12 cellular contexts compared by ENCODE assay signal in genomic region chr2:1594281-1595171, GRCh38.
DNase-seq lines count a peak whose midpoint lies in the region; ATAC-seq and TF ChIP-seq lines count a peak whose summit lies in the region.
"Had no signal": no experiment of that assay in that cellular context is flagged by ENCODE, and none has a peak within 500 bp of the region (broad histone marks: within the 10 kb centered on the region; RNA-seq: fewer than 3 reads in every experiment).

No MANE protein-coding gene starts in this region.

- H3K27ac Mint-ChIP-seq in T-helper 2 cell treated with Interferon-gamma antibody and Interleukin-4, amounts not matched to agents 5 μg/mL and 100 μg/mL, for 36 hours: peak overlapping the region; percentile 69

- WGBS in mammary epithelial cell (ENCODE audit: low coverage, missing lambda C conversion rate): 82% methylated on average over 23 of the region's 30 CpGs

- no peaks in the 10 kb centered on the region for H3K9me3 Mint-ChIP-seq in T-helper 2 cell treated with Interferon-gamma antibody and Interleukin-4, amounts not matched to agents 5 μg/mL and 100 μg/mL, for 36 hours
- H3K9me3 Mint-ChIP-seq: neural crest cell had no signal

- POLR2A ChIA-PET in Panc1 (lab: Charles Lee): no interaction called here

- dilution Hi-C loops in mammary epithelial cell (cut with HindIII; ENCODE audit: low sequenced_read_pairs): loop anchor here (5.0 kb wide), 1 partner anchor 38 kb away; no protein-coding TSS in a partner anchor

- no peak for DNase-seq in T-helper 2 cell treated with Interferon-gamma antibody and Interleukin-4, amounts not matched to agents 5 μg/mL and 100 μg/mL, for 36 hours (ENCODE audit: low spot score)
- DNase-seq in T-helper 2 cell (no peak), Panc1 (ENCODE audit: low read depth, low spot score) (no peak), left ventricle myocardium inferior (no peak), T-helper 9 cell (no peak), mammary epithelial cell (no peak)
- DNase-seq in stimulated activated CD4-positive, alpha-beta T cell treated with anti-CD3 and anti-CD28 coated beads, Interleukin-15, amount 100 ng/mL, for 24 hours: no peak
- DNase-seq: Kasumi-1; stimulated activated CD8-positive, alpha-beta memory T cell treated with anti-CD3 and anti-CD28 coated beads, Interleukin-4, amount 100 ng/mL, for 48 hours had no signal

- TF ChIP-seq CTCF in Panc1 (IDR thresholded peaks at IDR 0.05): no peak
- no peak for TF ChIP-seq CTCF in left ventricle myocardium inferior (IDR thresholded peaks at IDR 0.05; ENCODE audit: borderline replicate concordance)
- no peak for TF ChIP-seq CTCF in mammary epithelial cell (conservative IDR thresholded peaks at IDR 0.05 in 1 of 2, IDR thresholded peaks at IDR 0.05 in 1 of 2; ENCODE audit: extremely low read depth in 1 of 2, insufficient read depth in 1 of 2, low read depth in 1 of 2, low read length in 2 of 2)

- H3K79me2 ChIP-seq in mammary epithelial cell (ENCODE audit: insufficient read depth, low read length): no peaks in the 10 kb centered on the region

- peak; percentile 54 for ATAC-seq in Panc1

- BruUV-seq in Panc1 (replicated peaks; lab: Mats Ljungman, UMichigan) (no TSS peak), mammary epithelial cell (replicated peaks; lab: Mats Ljungman, UMichigan) (no TSS peak)

- peak overlapping the region; percentile 49 for H3K4me2 ChIP-seq in skeletal muscle satellite cell (ENCODE audit: low read length)
- no peak overlapping the region for H3K4me2 ChIP-seq in mammary epithelial cell (ENCODE audit: insufficient read depth, low read depth, low read length)
- H3K4me2 ChIP-seq: A549 had no signal

- H3K9me3 ChIP-seq in Panc1 (ENCODE audit: control insufficient read depth, insufficient read depth, low read depth, low read length) (no peaks in the 10 kb centered on the region), left ventricle myocardium inferior (replicated peaks) (peaks cover 4% of the 10 kb centered on the region), skeletal muscle satellite cell (replicated peaks; ENCODE audit: low read length) (no peaks in the 10 kb centered on the region), mammary epithelial cell (replicated peaks; ENCODE audit: insufficient read depth, low read length) (peaks cover 4% of the 10 kb centered on the region)

- in situ Hi-C loops in Panc1 (cut with HindIII; ENCODE audit: low pct_unique_long_range_greater_than_20kb, low sequenced_read_pairs): no loop called here
- in situ Hi-C loops in mammary epithelial cell (cut with MboI; ENCODE audit: low sequenced_read_pairs in 2 of 2): loop anchor here in 1 of 2 donors (10.0 kb wide), 1 partner anchor 150 kb away; the partner anchor contains the start of gene PXDN

- no peaks in the 10 kb centered on the region for H3K27me3 Mint-ChIP-seq in T-helper 2 cell treated with Interferon-gamma antibody and Interleukin-4, amounts not matched to agents 5 μg/mL and 100 μg/mL, for 36 hours (ENCODE audit: low read depth)

- H3K4me1 Mint-ChIP-seq in T-helper 2 cell treated with Interferon-gamma antibody and Interleukin-4, amounts not matched to agents 5 μg/mL and 100 μg/mL, for 36 hours (ENCODE audit: low read depth): no peaks in the 10 kb centered on the region

- CTCF ChIA-PET in Panc1 (lab: Charles Lee): interaction anchor here (0.8 kb wide), 1 partner anchor 43 kb away, joined by 4 read pairs; no protein-coding TSS in a partner anchor
- CTCF ChIA-PET in mammary epithelial cell (lab: Charles Lee; ENCODE audit: low non-redundant PET): interaction anchor here (0.7 kb wide), 1 partner anchor 1358 kb away, joined by 4 read pairs; no protein-coding TSS in a partner anchor

- H3K36me3 ChIP-seq in Panc1 (ENCODE audit: control insufficient read depth, insufficient read depth, low read length) (no peaks in the 10 kb centered on the region), left ventricle myocardium inferior (no peaks in the 10 kb centered on the region), skeletal muscle satellite cell (ENCODE audit: insufficient read depth, low read length) (no peaks in the 10 kb centered on the region), mammary epithelial cell (ENCODE audit: insufficient read depth, low read length) (no peaks in the 10 kb centered on the region)

- intact Hi-C loops in Panc1 (cut with micrococcal nuclease; ENCODE audit: unreplicated experiment): no loop called here
- intact Hi-C loops in left ventricle myocardium inferior (cut with micrococcal nuclease): loop anchor here (10.0 kb wide), 1 partner anchor 60 kb away; no protein-coding TSS in a partner anchor
- intact Hi-C loops in mammary epithelial cell (cut with micrococcal nuclease): loop anchor here (5.0 kb wide), 2 partner anchors 63 to 173 kb away; no protein-coding TSS in a partner anchor

- H3K9ac ChIP-seq in skeletal muscle satellite cell (ENCODE audit: low read depth, low read length) (no peak overlapping the region), mammary epithelial cell (ENCODE audit: insufficient read depth, low read length) (no peak overlapping the region)

- H3K4me3 ChIP-seq in Panc1 (ENCODE audit: low read depth in 2 of 2, low read length in 2 of 2): no peak overlapping the region
- H3K4me3 ChIP-seq in left ventricle myocardium inferior: no peak overlapping the region
- no peak overlapping the region for H3K4me3 ChIP-seq in skeletal muscle satellite cell (ENCODE audit: low read length)
- no peak overlapping the region for H3K4me3 ChIP-seq in mammary epithelial cell (replicated peaks in 1 of 3; ENCODE audit: insufficient read depth in 1 of 3, low read depth in 2 of 3, low read length in 3 of 3)
- H3K4me3 ChIP-seq: A549 had no signal

- H3K27ac ChIP-seq in Panc1 (ENCODE audit: low read length): peak overlapping the region; percentile 94
- peak overlapping the region; percentile 81 for H3K27ac ChIP-seq in left ventricle myocardium inferior (replicated peaks)
- no peak overlapping the region for H3K27ac ChIP-seq in mammary epithelial cell (ENCODE audit: insufficient read depth, low read depth, low read length)
- H3K27ac ChIP-seq: A549 had no signal

- H3K4me3 Mint-ChIP-seq in T-helper 2 cell treated with Interferon-gamma antibody and Interleukin-4, amounts not matched to agents 5 μg/mL and 100 μg/mL, for 36 hours: no peak overlapping the region
- H3K4me3 Mint-ChIP-seq: neural crest cell had no signal

- peaks cover 48% of the 10 kb centered on the region for H3K4me1 ChIP-seq in Panc1 (ENCODE audit: control insufficient read depth, insufficient read depth, low read length)
- peaks cover 46% of the 10 kb centered on the region for H3K4me1 ChIP-seq in left ventricle myocardium inferior
- peaks cover 32% of the 10 kb centered on the region for H3K4me1 ChIP-seq in skeletal muscle satellite cell (ENCODE audit: control insufficient read depth, insufficient read depth, low read length)
- H3K4me1 ChIP-seq in mammary epithelial cell (ENCODE audit: insufficient read depth, low read length): peaks cover 28% of the 10 kb centered on the region
- H3K4me1 ChIP-seq: A549 had no signal

- no peaks in the 10 kb centered on the region for H4K20me1 ChIP-seq in mammary epithelial cell (ENCODE audit: insufficient read depth, low read length)

- H2AFZ ChIP-seq in mammary epithelial cell (ENCODE audit: low read depth, low read length): no peak overlapping the region

- no peaks in the 10 kb centered on the region for H3K36me3 Mint-ChIP-seq in T-helper 2 cell treated with Interferon-gamma antibody and Interleukin-4, amounts not matched to agents 5 μg/mL and 100 μg/mL, for 36 hours (ENCODE audit: low read depth)

- no peaks in the 10 kb centered on the region for H3K27me3 ChIP-seq in Panc1 (ENCODE audit: control insufficient read depth, insufficient read depth, low read length)
- peaks cover 37% of the 10 kb centered on the region for H3K27me3 ChIP-seq in left ventricle myocardium inferior (ENCODE audit: low read depth)
- H3K27me3 ChIP-seq in skeletal muscle satellite cell (ENCODE audit: control insufficient read depth, insufficient read depth, low read length): peaks cover 16% of the 10 kb centered on the region
- H3K27me3 ChIP-seq in mammary epithelial cell (ENCODE audit: insufficient read depth, low read length): no peaks in the 10 kb centered on the region
